12 cellular contexts compared by ENCODE assay signal in genomic region chr11:62860835-62861563, GRCh38. TPM values are rescaled to one million over a fixed set of nuclear protein-coding genes. Genes with fewer than 3 reads are reported as not detected.
DNase-seq lines count a peak whose midpoint lies in the region; ATAC-seq, FAIRE-seq and TF ChIP-seq lines count a peak whose summit lies in the region.
"Had no signal": no experiment of that assay in that cellular context is flagged by ENCODE, and none has a peak within 500 bp of the region (broad histone marks: within the 10 kb centered on the region; RNA-seq: fewer than 3 reads in every experiment).

No MANE protein-coding gene starts in this region.

- H3K4me1 Mint-ChIP-seq in activated CD4-positive, alpha-beta memory T cell treated with anti-CD3 and anti-CD28 coated beads for 36 hours (ENCODE audit: low read depth): peaks cover 43% of the 10 kb centered on the region
- peaks cover 20% of the 10 kb centered on the region for H3K4me1 Mint-ChIP-seq in stimulated activated effector memory CD8-positive, alpha-beta T cell treated with anti-CD3 and anti-CD28 coated beads, Interleukin-12 subunit alpha, Interleukin-12 subunit beta, amount 100 ng/mL, for 72 hours

- POLR2A ChIA-PET in HepG2 (lab: Yijun Ruan, JAX): interaction anchor here (0.9 to 2.4 kb wide), 11 partner anchors 9 to 196 kb away, joined by 3 to 39 read pairs (median 5); partner anchors contain the start of genes C11orf98, CSKMT, LBHD1 and SLC3A2
- POLR2A ChIA-PET in activated CD4-positive, alpha-beta memory T cell treated with anti-CD3 and anti-CD28 coated beads for 36 hours (lab: Charles Lee): interaction anchor here (0.6 to 1.6 kb wide), 6 partner anchors 10 to 182 kb away, joined by 3 to 6 read pairs (median 6); partner anchors contain the start of gene WDR74

- peak overlapping the region; percentile 47 for H3K4me2 ChIP-seq in HepG2 (ENCODE audit: low read depth, low read length)

- H4K20me1 ChIP-seq in HepG2 (ENCODE audit: insufficient read depth, low read length): no peaks in the 10 kb centered on the region

- no peak overlapping the region for H3K27ac Mint-ChIP-seq in activated CD4-positive, alpha-beta memory T cell treated with anti-CD3 and anti-CD28 coated beads for 36 hours
- no peak overlapping the region for H3K27ac Mint-ChIP-seq in stimulated activated effector memory CD8-positive, alpha-beta T cell treated with anti-CD3 and anti-CD28 coated beads, Interleukin-12 subunit alpha, Interleukin-12 subunit beta, amount 100 ng/mL, for 72 hours

- TF ChIP-seq CTCF in HepG2 (CRISPR knock-in tag; IDR thresholded peaks at IDR 0.05): no peak
- no peak for TF ChIP-seq CTCF in right lobe of liver (IDR thresholded peaks at IDR 0.05)
- TF ChIP-seq CTCF in stomach (IDR thresholded peaks at IDR 0.05): no peak

- H3K79me2 ChIP-seq in HepG2 (ENCODE audit: insufficient read depth, low read length): peaks cover 69% of the 10 kb centered on the region

- H3K9me3 Mint-ChIP-seq in activated CD4-positive, alpha-beta memory T cell treated with anti-CD3 and anti-CD28 coated beads for 36 hours: no peaks in the 10 kb centered on the region
- no peaks in the 10 kb centered on the region for H3K9me3 Mint-ChIP-seq in stimulated activated effector memory CD8-positive, alpha-beta T cell treated with anti-CD3 and anti-CD28 coated beads, Interleukin-12 subunit alpha, Interleukin-12 subunit beta, amount 100 ng/mL, for 72 hours

- H3K27ac ChIP-seq in HepG2 (ENCODE audit: extremely low read length, insufficient read depth, low read length) (peak overlapping the region; percentile 59), right lobe of liver (no peak overlapping the region), stomach (no peak overlapping the region)
- H3K27ac ChIP-seq: gastrocnemius medialis, sigmoid colon had no signal

- DNase-seq in HepG2 (ENCODE audit: low spot score): no peak
- no peak for DNase-seq in right lobe of liver
- peak; percentile 14 for DNase-seq in activated CD4-positive, alpha-beta memory T cell treated with anti-CD3 and anti-CD28 coated beads for 36 hours
- no peak for DNase-seq in stimulated activated effector memory CD8-positive, alpha-beta T cell treated with anti-CD3 and anti-CD28 coated beads, Interleukin-12 subunit alpha, Interleukin-12 subunit beta, amount 100 ng/mL, for 72 hours (ENCODE audit: low spot score in 2 of 2)
- no peak for DNase-seq in stomach
- DNase-seq: C1 segment of cervical spinal cord, gastrocnemius medialis, mammary epithelial cell, NCI-H446 treated with DMSO at 0.1 percent for 48 hours, sigmoid colon had no signal

- in situ Hi-C loops in HepG2 (cut with HindIII; ENCODE audit: extremely low pct_ligation_motif_present, low pct_unique_long_range_greater_than_20kb): no loop called here

- H3K4me3 ChIP-seq in HepG2 (replicated peaks in 1 of 3; ENCODE audit: insufficient read depth in 1 of 3, low read depth in 2 of 3, low read length in 3 of 3): peak overlapping the region in 1 of 3 experiments; percentile 20; a peak in 1 of 6 replicates
- no peak overlapping the region for H3K4me3 ChIP-seq in right lobe of liver
- H3K4me3 ChIP-seq in stomach: no peak overlapping the region
- H3K4me3 ChIP-seq: gastrocnemius medialis, sigmoid colon had no signal

- 27% methylated on average over 5 of the region's 5 CpGs for WGBS in HepG2 (ENCODE audit: low lambda C conversion rate)
- 57% methylated on average over 3 of the region's 5 CpGs for WGBS in right lobe of liver (ENCODE audit: insufficient coverage, low coverage, low lambda C conversion rate, missing lambda C conversion rate)
- WGBS in stomach, 5 donors: 52 to 62% (median 58%) methylated on average over 5 of the region's 5 CpGs

- H3K36me3 ChIP-seq in HepG2 (replicated peaks in 1 of 2; ENCODE audit: control insufficient read depth in 1 of 2, insufficient read depth in 2 of 2, low read length in 2 of 2): peaks cover 3 to 10% of the 10 kb centered on the region in 2 experiments; a peak in 2 of 5 replicates
- no peaks in the 10 kb centered on the region for H3K36me3 ChIP-seq in right lobe of liver
- no peaks in the 10 kb centered on the region for H3K36me3 ChIP-seq in stomach
- H3K36me3 ChIP-seq: gastrocnemius medialis, sigmoid colon had no signal

- H3K27me3 ChIP-seq in HepG2 (ENCODE audit: control insufficient read depth in 1 of 2, insufficient read depth in 2 of 2, low read length in 2 of 2): no peaks in the 10 kb centered on the region; a peak in 1 of 5 replicates
- H3K27me3 ChIP-seq in right lobe of liver: no peaks in the 10 kb centered on the region
- H3K27me3 ChIP-seq in stomach: no peaks in the 10 kb centered on the region
- H3K27me3 ChIP-seq: gastrocnemius medialis, sigmoid colon had no signal

- peak overlapping the region; percentile 44; the same call in 1 of the 2 replicates for H3K9ac ChIP-seq in HepG2 (ENCODE audit: insufficient read depth, low read depth, low read length)

- TF ChIP-seq EP300 in HepG2 (IDR thresholded peaks at IDR 0.05; ENCODE audit: low read depth in 2 of 2, low read length in 2 of 2): no peak
- no peak for TF ChIP-seq EP300 in HepG2 (CRISPR knock-in tag; IDR thresholded peaks at IDR 0.05; ENCODE audit: borderline replicate concordance)
- TF ChIP-seq EP300 in stomach (IDR thresholded peaks at IDR 0.05): no peak

- H3K4me1 ChIP-seq in HepG2 (ENCODE audit: insufficient read depth, low read length) (peaks cover 67% of the 10 kb centered on the region), right lobe of liver (no peaks in the 10 kb centered on the region), stomach (peaks cover 8 to 34% (median 22%) of the 10 kb centered on the region in 4 donors)

- TF ChIP-seq POLR2A in HepG2 (IDR thresholded peaks at IDR 0.05; ENCODE audit: insufficient read depth in 1 of 2, low read depth in 2 of 2, low read length in 2 of 2): no peak
- TF ChIP-seq POLR2A in right lobe of liver (IDR thresholded peaks at IDR 0.05): no peak
- no peak for TF ChIP-seq POLR2A in stomach (IDR thresholded peaks at IDR 0.05)

- no peak for TF ChIP-seq RAD21 in HepG2 (CRISPR knock-in tag; IDR thresholded peaks at IDR 0.05)

- H3K27me3 Mint-ChIP-seq in activated CD4-positive, alpha-beta memory T cell treated with anti-CD3 and anti-CD28 coated beads for 36 hours: no peaks in the 10 kb centered on the region

- ATAC-seq in HepG2 (peak; percentile 48), right lobe of liver (no peak), HG03520 (IDR thresholded peaks at IDR 0.05; ENCODE audit: unreplicated experiment) (no peak)
- ATAC-seq in stimulated activated effector memory CD8-positive, alpha-beta T cell treated with anti-CD3 and anti-CD28 coated beads, Interleukin-12 subunit alpha, Interleukin-12 subunit beta, amount 100 ng/mL, for 72 hours: peak; percentile 59
- ATAC-seq: gastrocnemius medialis had no signal

- H2AFZ ChIP-seq in HepG2 (ENCODE audit: low read length): no peak overlapping the region

- intact Hi-C loops in HepG2 (cut with micrococcal nuclease; ENCODE audit: unreplicated experiment): loop anchor here (5.0 kb wide), 1 partner anchor 129 kb away; no protein-coding TSS in a partner anchor
- intact Hi-C loops in right lobe of liver (cut with DNase I): no loop called here
- intact Hi-C loops in activated CD4-positive, alpha-beta memory T cell treated with anti-CD3 and anti-CD28 coated beads for 36 hours (cut with micrococcal nuclease): loop anchor here (10.0 kb wide), 1 partner anchor 466 kb away; no protein-coding TSS in a partner anchor
- intact Hi-C loops in stomach (cut with DNase I; ENCODE audit: low total_unique reads): no loop called here

- BruUV-seq in HepG2 (replicated peaks; lab: Mats Ljungman, UMichigan): no TSS peak

- no peak overlapping the region for H3K4me3 Mint-ChIP-seq in activated CD4-positive, alpha-beta memory T cell treated with anti-CD3 and anti-CD28 coated beads for 36 hours
- H3K4me3 Mint-ChIP-seq in stimulated activated effector memory CD8-positive, alpha-beta T cell treated with anti-CD3 and anti-CD28 coated beads, Interleukin-12 subunit alpha, Interleukin-12 subunit beta, amount 100 ng/mL, for 72 hours: no peak overlapping the region

- H3K36me3 Mint-ChIP-seq in activated CD4-positive, alpha-beta memory T cell treated with anti-CD3 and anti-CD28 coated beads for 36 hours: peaks cover 14% of the 10 kb centered on the region
- peaks cover 16% of the 10 kb centered on the region for H3K36me3 Mint-ChIP-seq in stimulated activated effector memory CD8-positive, alpha-beta T cell treated with anti-CD3 and anti-CD28 coated beads, Interleukin-12 subunit alpha, Interleukin-12 subunit beta, amount 100 ng/mL, for 72 hours

- FAIRE-seq in HepG2 (lab: Jason Lieb, UNC): no peak
- FAIRE-seq: colon had no signal

- no peaks in the 10 kb centered on the region for H3K9me3 ChIP-seq in HepG2 (ENCODE audit: low read length)
- H3K9me3 ChIP-seq in right lobe of liver: no peaks in the 10 kb centered on the region
- H3K9me3 ChIP-seq in stomach: no peaks in the 10 kb centered on the region
- H3K9me3 ChIP-seq: gastrocnemius medialis, sigmoid colon had no signal

- CTCF ChIA-PET in HepG2 (lab: Yijun Ruan, JAX; ENCODE audit: low intra/inter-chr PET ratio, low total read pairs): interaction anchor here (3.0 kb wide), 1 partner anchor 74 kb away, joined by 25 read pairs; the partner anchor contains the start of gene TMEM179B
- CTCF ChIA-PET in activated CD4-positive, alpha-beta memory T cell treated with anti-CD3 and anti-CD28 coated beads for 36 hours (lab: Charles Lee): interaction anchor here (0.7 to 6.3 kb wide), 10 partner anchors 20 to 155 kb away, joined by 3 to 71 read pairs (median 4); partner anchors contain the start of genes NXF1, SLC3A2 and TMEM179B

RNA-seq across cellular contexts. Expression of gene SLC3A2, which starts 19.7 kb away (rescaled TPM):
- total RNA-seq in HepG2 (2016; rRNA removed; fragmentation: Illumina TruSeq; extraction: Trizol) (94.8 and 213 TPM in 2 replicates), right lobe of liver (100 to 1,000 TPM in 1 of 6 experiments, 10 to 100 TPM in 5; 39.8 to 106 (median 63.0) TPM), stomach (100 to 1,000 TPM in 4 of 5 donors, 10 to 100 TPM in 1; 70.7 to 255 (median 141) TPM)
- 38.0 and 39.9 TPM in 2 replicates for total RNA-seq in HepG2 (2016; cell fraction: cytosol; rRNA removed; fragmentation: Illumina TruSeq; extraction: Trizol; ENCODE audit: low read depth)
- 86.4 and 215 TPM in 2 replicates for total RNA-seq in HepG2 (2016; cell fraction: insoluble cytoplasmic fraction; rRNA removed; fragmentation: Illumina TruSeq; extraction: Trizol)
- total RNA-seq in HepG2 (2016; cell fraction: membrane; rRNA removed; fragmentation: Illumina TruSeq; extraction: Trizol): 38.3 and 41.7 TPM in 2 replicates
- total RNA-seq in HepG2 (2016; cell fraction: nucleus; rRNA removed; fragmentation: Illumina TruSeq; extraction: Trizol): 205 and 227 TPM in 2 replicates
- polyA plus RNA-seq in HepG2 (2011; rRNA removed) (225 and 226 TPM in 2 replicates), stomach (100 to 1,000 TPM in 1 of 3 donors, 10 to 100 TPM in 2; 36.0 to 176 (median 51.6) TPM)
- polyA plus RNA-seq in HepG2 (2011; cell fraction: cytosol; rRNA removed): 197 and 232 TPM in 2 replicates
- polyA plus RNA-seq in HepG2 (2011; cell fraction: nucleus; rRNA removed): 387 TPM in 2 replicates
- 155 and 209 TPM in 2 replicates for polyA plus RNA-seq in HepG2 (2012)
- 14.6 and 16.2 TPM in 2 replicates for polyA plus RNA-seq in HepG2 (2016; cell fraction: cytosol; fragmentation: Illumina TruSeq; extraction: Trizol; ENCODE audit: low read depth)
- 86.8 and 89.1 TPM in 2 replicates for polyA plus RNA-seq in HepG2 (2016; cell fraction: insoluble cytoplasmic fraction; fragmentation: Illumina TruSeq; extraction: Trizol; ENCODE audit: low read depth)
- 14.4 and 19.1 TPM in 2 replicates for polyA plus RNA-seq in HepG2 (2016; cell fraction: membrane; fragmentation: Illumina TruSeq; extraction: Trizol; ENCODE audit: low read depth)
- polyA plus RNA-seq in HepG2 (2016; cell fraction: nucleus; fragmentation: Illumina TruSeq; extraction: Trizol; ENCODE audit: insufficient read depth, low read depth): 322 and 351 TPM in 2 replicates
- 232 and 734 TPM in 2 replicates for polyA minus RNA-seq in HepG2 (2011; rRNA and poly(A)+ RNA removed; ENCODE audit: low replicate concordance)
- polyA minus RNA-seq in HepG2 (2011; cell fraction: cytosol; rRNA and poly(A)+ RNA removed): 189 and 204 TPM in 2 replicates
- 166 and 194 TPM in 2 replicates for polyA minus RNA-seq in HepG2 (2011; cell fraction: nucleus; rRNA and poly(A)+ RNA removed)
- 100 to 1,000 TPM; 309 to 314 TPM for total RNA-seq in activated CD4-positive, alpha-beta memory T cell treated with anti-CD3 and anti-CD28 coated beads for 36 hours

RNA-seq across cellular contexts. Expression of gene WDR74, which starts 21.6 kb away (rescaled TPM):
- total RNA-seq in HepG2 (2016; rRNA removed; fragmentation: Illumina TruSeq; extraction: Trizol) (68.4 and 83.3 TPM in 2 replicates), right lobe of liver (10 to 100 TPM; 17.6 to 30.6 (median 24.3) TPM), stomach (10 to 100 TPM; 27.7 to 57.6 (median 41.2) TPM)
- total RNA-seq in HepG2 (2016; cell fraction: cytosol; rRNA removed; fragmentation: Illumina TruSeq; extraction: Trizol; ENCODE audit: low read depth): 73.1 and 74.3 TPM in 2 replicates
- total RNA-seq in HepG2 (2016; cell fraction: insoluble cytoplasmic fraction; rRNA removed; fragmentation: Illumina TruSeq; extraction: Trizol): 64.4 and 81.2 TPM in 2 replicates
- total RNA-seq in HepG2 (2016; cell fraction: membrane; rRNA removed; fragmentation: Illumina TruSeq; extraction: Trizol): 35.8 and 38.0 TPM in 2 replicates
- 65.9 and 69.3 TPM in 2 replicates for total RNA-seq in HepG2 (2016; cell fraction: nucleus; rRNA removed; fragmentation: Illumina TruSeq; extraction: Trizol)
- polyA plus RNA-seq in HepG2 (2011; rRNA removed) (77.0 and 84.6 TPM in 2 replicates), stomach (10 to 100 TPM; 47.2 to 67.9 (median 48.8) TPM)
- 65.2 and 92.4 TPM in 2 replicates for polyA plus RNA-seq in HepG2 (2011; cell fraction: cytosol; rRNA removed)
- 200 and 217 TPM in 2 replicates for polyA plus RNA-seq in HepG2 (2011; cell fraction: nucleus; rRNA removed)
- 46.6 and 65.2 TPM in 2 replicates for polyA plus RNA-seq in HepG2 (2012)
- polyA plus RNA-seq in HepG2 (2016; cell fraction: cytosol; fragmentation: Illumina TruSeq; extraction: Trizol; ENCODE audit: low read depth): 14.6 and 16.3 TPM in 2 replicates
- 58.9 and 67.1 TPM in 2 replicates for polyA plus RNA-seq in HepG2 (2016; cell fraction: insoluble cytoplasmic fraction; fragmentation: Illumina TruSeq; extraction: Trizol; ENCODE audit: low read depth)
- polyA plus RNA-seq in HepG2 (2016; cell fraction: membrane; fragmentation: Illumina TruSeq; extraction: Trizol; ENCODE audit: low read depth): 19.3 and 20.8 TPM in 2 replicates
- 134 and 146 TPM in 2 replicates for polyA plus RNA-seq in HepG2 (2016; cell fraction: nucleus; fragmentation: Illumina TruSeq; extraction: Trizol; ENCODE audit: insufficient read depth, low read depth)
- 110 and 251 TPM in 2 replicates for polyA minus RNA-seq in HepG2 (2011; rRNA and poly(A)+ RNA removed; ENCODE audit: low replicate concordance)
- 31.0 and 38.8 TPM in 2 replicates for polyA minus RNA-seq in HepG2 (2011; cell fraction: cytosol; rRNA and poly(A)+ RNA removed)
- polyA minus RNA-seq in HepG2 (2011; cell fraction: nucleus; rRNA and poly(A)+ RNA removed): 217 and 271 TPM in 2 replicates
- 10 to 100 TPM; 72.6 to 73.0 TPM for total RNA-seq in activated CD4-positive, alpha-beta memory T cell treated with anti-CD3 and anti-CD28 coated beads for 36 hours

RNA-seq across cellular contexts. Expression of gene TEX54, which starts 28.4 kb away (rescaled TPM):
- total RNA-seq in HepG2 (2016; rRNA removed; fragmentation: Illumina TruSeq; extraction: Trizol) (not detected in 2 replicates), right lobe of liver (not detected), stomach (not detected)
- not detected in 2 replicates for total RNA-seq in HepG2 (2016; cell fraction: cytosol; rRNA removed; fragmentation: Illumina TruSeq; extraction: Trizol; ENCODE audit: low read depth)
- total RNA-seq in HepG2 (2016; cell fraction: insoluble cytoplasmic fraction; rRNA removed; fragmentation: Illumina TruSeq; extraction: Trizol): not detected in 2 replicates
- not detected in 2 replicates for total RNA-seq in HepG2 (2016; cell fraction: membrane; rRNA removed; fragmentation: Illumina TruSeq; extraction: Trizol)
- total RNA-seq in HepG2 (2016; cell fraction: nucleus; rRNA removed; fragmentation: Illumina TruSeq; extraction: Trizol): not detected in 2 replicates
- polyA plus RNA-seq in HepG2 (2011; rRNA removed) (not detected in 2 replicates), stomach (not detected)
- polyA plus RNA-seq in HepG2 (2011; cell fraction: cytosol; rRNA removed): not detected in 2 replicates
- not detected in 2 replicates for polyA plus RNA-seq in HepG2 (2011; cell fraction: nucleus; rRNA removed)
- polyA plus RNA-seq in HepG2 (2012): 0.55 TPM in 1 of 2 replicates, not detected in the other
- not detected in 2 replicates for polyA plus RNA-seq in HepG2 (2016; cell fraction: cytosol; fragmentation: Illumina TruSeq; extraction: Trizol; ENCODE audit: low read depth)
- not detected in 2 replicates for polyA plus RNA-seq in HepG2 (2016; cell fraction: insoluble cytoplasmic fraction; fragmentation: Illumina TruSeq; extraction: Trizol; ENCODE audit: low read depth)
- not detected in 2 replicates for polyA plus RNA-seq in HepG2 (2016; cell fraction: membrane; fragmentation: Illumina TruSeq; extraction: Trizol; ENCODE audit: low read depth)
- not detected in 2 replicates for polyA plus RNA-seq in HepG2 (2016; cell fraction: nucleus; fragmentation: Illumina TruSeq; extraction: Trizol; ENCODE audit: insufficient read depth, low read depth)
- not detected in 2 replicates for polyA minus RNA-seq in HepG2 (2011; rRNA and poly(A)+ RNA removed; ENCODE audit: low replicate concordance)
- not detected in 2 replicates for polyA minus RNA-seq in HepG2 (2011; cell fraction: cytosol; rRNA and poly(A)+ RNA removed)
- polyA minus RNA-seq in HepG2 (2011; cell fraction: nucleus; rRNA and poly(A)+ RNA removed): not detected in 2 replicates
- total RNA-seq in activated CD4-positive, alpha-beta memory T cell treated with anti-CD3 and anti-CD28 coated beads for 36 hours: under 1 TPM in 1 of 2 experiments, not detected in 1; 0.53 TPM
- total RNA-seq: gastrocnemius medialis, mammary epithelial cell had no signal
- polyA plus RNA-seq: mammary epithelial cell, sigmoid colon had no signal

RNA-seq across cellular contexts. Expression of gene STX5, which starts 29.1 kb away (rescaled TPM):
- total RNA-seq in HepG2 (2016; rRNA removed; fragmentation: Illumina TruSeq; extraction: Trizol) (26.9 and 29.2 TPM in 2 replicates), right lobe of liver (10 to 100 TPM; 22.1 to 27.8 (median 24.6) TPM), stomach (10 to 100 TPM in 4 of 5 donors, 1 to 10 TPM in 1; 8.2 to 48.1 (median 24.2) TPM)
- 11.5 and 13.1 TPM in 2 replicates for total RNA-seq in HepG2 (2016; cell fraction: cytosol; rRNA removed; fragmentation: Illumina TruSeq; extraction: Trizol; ENCODE audit: low read depth)
- 28.7 and 31.4 TPM in 2 replicates for total RNA-seq in HepG2 (2016; cell fraction: insoluble cytoplasmic fraction; rRNA removed; fragmentation: Illumina TruSeq; extraction: Trizol)
- total RNA-seq in HepG2 (2016; cell fraction: membrane; rRNA removed; fragmentation: Illumina TruSeq; extraction: Trizol): 21.4 and 25.5 TPM in 2 replicates
- total RNA-seq in HepG2 (2016; cell fraction: nucleus; rRNA removed; fragmentation: Illumina TruSeq; extraction: Trizol): 19.8 and 21.0 TPM in 2 replicates
- polyA plus RNA-seq in HepG2 (2011; rRNA removed) (30.0 and 36.6 TPM in 2 replicates), stomach (10 to 100 TPM; 21.7 to 44.6 (median 29.3) TPM)
- polyA plus RNA-seq in HepG2 (2011; cell fraction: cytosol; rRNA removed): 40.4 and 44.3 TPM in 2 replicates
- 58.1 and 64.7 TPM in 2 replicates for polyA plus RNA-seq in HepG2 (2011; cell fraction: nucleus; rRNA removed)
- polyA plus RNA-seq in HepG2 (2012): 34.4 and 38.4 TPM in 2 replicates
- polyA plus RNA-seq in HepG2 (2016; cell fraction: cytosol; fragmentation: Illumina TruSeq; extraction: Trizol; ENCODE audit: low read depth): 16.7 and 21.3 TPM in 2 replicates
- polyA plus RNA-seq in HepG2 (2016; cell fraction: insoluble cytoplasmic fraction; fragmentation: Illumina TruSeq; extraction: Trizol; ENCODE audit: low read depth): 46.7 and 47.9 TPM in 2 replicates
- 24.0 and 30.0 TPM in 2 replicates for polyA plus RNA-seq in HepG2 (2016; cell fraction: membrane; fragmentation: Illumina TruSeq; extraction: Trizol; ENCODE audit: low read depth)
- 28.2 and 33.5 TPM in 2 replicates for polyA plus RNA-seq in HepG2 (2016; cell fraction: nucleus; fragmentation: Illumina TruSeq; extraction: Trizol; ENCODE audit: insufficient read depth, low read depth)
- polyA minus RNA-seq in HepG2 (2011; rRNA and poly(A)+ RNA removed; ENCODE audit: low replicate concordance): 75.1 and 110 TPM in 2 replicates
- polyA minus RNA-seq in HepG2 (2011; cell fraction: cytosol; rRNA and poly(A)+ RNA removed): 15.7 and 21.4 TPM in 2 replicates
- 39.8 and 49.6 TPM in 2 replicates for polyA minus RNA-seq in HepG2 (2011; cell fraction: nucleus; rRNA and poly(A)+ RNA removed)
- 10 to 100 TPM; 24.6 to 29.2 TPM for total RNA-seq in activated CD4-positive, alpha-beta memory T cell treated with anti-CD3 and anti-CD28 coated beads for 36 hours

RNA-seq across cellular contexts. Expression of gene NXF1, which starts 55.8 kb away (rescaled TPM):
- 26.2 and 30.9 TPM in 2 replicates for total RNA-seq in HepG2 (2016; rRNA removed; fragmentation: Illumina TruSeq; extraction: Trizol)
- 6.3 and 6.4 TPM in 2 replicates for total RNA-seq in HepG2 (2016; cell fraction: cytosol; rRNA removed; fragmentation: Illumina TruSeq; extraction: Trizol; ENCODE audit: low read depth)
- 26.3 and 28.4 TPM in 2 replicates for total RNA-seq in HepG2 (2016; cell fraction: insoluble cytoplasmic fraction; rRNA removed; fragmentation: Illumina TruSeq; extraction: Trizol)
- total RNA-seq in HepG2 (2016; cell fraction: membrane; rRNA removed; fragmentation: Illumina TruSeq; extraction: Trizol): 7.6 and 10.4 TPM in 2 replicates
- total RNA-seq in HepG2 (2016; cell fraction: nucleus; rRNA removed; fragmentation: Illumina TruSeq; extraction: Trizol): 34.7 and 37.1 TPM in 2 replicates
- 30.4 and 39.7 TPM in 2 replicates for polyA plus RNA-seq in HepG2 (2011; rRNA removed)
- polyA plus RNA-seq in HepG2 (2011; cell fraction: cytosol; rRNA removed): 18.7 and 20.6 TPM in 2 replicates
- 353 and 401 TPM in 2 replicates for polyA plus RNA-seq in HepG2 (2011; cell fraction: nucleus; rRNA removed)
- polyA plus RNA-seq in HepG2 (2012): 36.2 and 63.4 TPM in 2 replicates
- polyA plus RNA-seq in HepG2 (2016; cell fraction: cytosol; fragmentation: Illumina TruSeq; extraction: Trizol; ENCODE audit: low read depth): 5.1 and 5.2 TPM in 2 replicates
- 49.2 and 51.6 TPM in 2 replicates for polyA plus RNA-seq in HepG2 (2016; cell fraction: insoluble cytoplasmic fraction; fragmentation: Illumina TruSeq; extraction: Trizol; ENCODE audit: low read depth)
- polyA plus RNA-seq in HepG2 (2016; cell fraction: membrane; fragmentation: Illumina TruSeq; extraction: Trizol; ENCODE audit: low read depth): 10.3 and 10.6 TPM in 2 replicates
- 134 and 143 TPM in 2 replicates for polyA plus RNA-seq in HepG2 (2016; cell fraction: nucleus; fragmentation: Illumina TruSeq; extraction: Trizol; ENCODE audit: insufficient read depth, low read depth)
- 24.4 and 74.3 TPM in 2 replicates for polyA minus RNA-seq in HepG2 (2011; rRNA and poly(A)+ RNA removed; ENCODE audit: low replicate concordance)
- 11.6 and 13.2 TPM in 2 replicates for polyA minus RNA-seq in HepG2 (2011; cell fraction: cytosol; rRNA and poly(A)+ RNA removed)
- 56.4 and 77.8 TPM in 2 replicates for polyA minus RNA-seq in HepG2 (2011; cell fraction: nucleus; rRNA and poly(A)+ RNA removed)
- 10 to 100 TPM; 24.7 to 42.9 (median 32.3) TPM for total RNA-seq in right lobe of liver
- 10 to 100 TPM; 70.8 to 83.6 TPM for total RNA-seq in activated CD4-positive, alpha-beta memory T cell treated with anti-CD3 and anti-CD28 coated beads for 36 hours
- 10 to 100 TPM; 30.7 to 83.5 (median 56.5) TPM for total RNA-seq in stomach
- polyA plus RNA-seq in stomach: 100 to 1,000 TPM in 1 of 3 donors, 10 to 100 TPM in 2; 23.5 to 138 (median 49.6) TPM

Comparison
In these comparisons a context has a peak if more than half of its experiments do, and no peak if none do; other contexts are left out.
1. ATAC-seq: peak in HepG2 (single experiment) and stimulated activated effector memory CD8-positive, alpha-beta T cell treated with anti-CD3 and anti-CD28 coated beads, Interleukin-12 subunit alpha, Interleukin-12 subunit beta, amount 100 ng/mL, for 72 hours (single experiment); none in right lobe of liver (0 of 4) and HG03520 (single experiment).
2. intact Hi-C loops: an anchor here in HepG2 (5.0 kb wide) and activated CD4-positive, alpha-beta memory T cell treated with anti-CD3 and anti-CD28 coated beads for 36 hours (10.0 kb wide); none called in right lobe of liver and stomach.